In the genomic region with DNA sequence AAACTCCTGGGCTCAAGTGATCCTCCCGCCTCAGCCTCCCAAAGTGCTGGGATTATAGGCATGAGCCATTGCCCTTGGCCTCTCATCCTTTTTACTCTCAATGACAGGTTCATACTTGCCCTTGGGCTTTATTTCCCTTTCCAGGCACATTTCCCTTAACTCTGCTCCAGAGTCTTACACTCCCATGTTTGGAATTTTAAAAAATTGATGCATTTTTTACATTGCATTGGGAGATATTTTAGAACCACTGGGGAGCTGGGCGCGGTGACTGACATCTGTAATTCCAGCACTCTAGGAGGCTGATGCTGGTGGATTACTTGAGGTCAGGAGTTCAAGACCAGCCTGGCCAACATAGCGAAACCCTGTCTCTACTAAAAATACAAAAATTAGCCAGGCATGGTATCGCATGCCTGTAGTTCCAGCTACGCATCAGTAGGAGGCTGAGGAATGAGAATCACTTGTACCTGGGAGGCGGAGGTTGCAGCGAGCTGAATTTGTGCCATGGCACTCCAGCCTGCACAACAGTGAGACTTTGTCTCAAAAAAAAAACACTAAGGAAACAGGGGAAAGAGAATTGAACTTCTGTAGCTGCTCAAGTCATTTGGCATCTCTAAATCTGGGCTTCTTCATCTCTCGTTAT, we compare ENCODE assay signal across 11 cellular contexts.
"Had no signal": no experiment of that assay in that cellular context is flagged by ENCODE, and none has a peak within 500 bp of the region (broad histone marks: within the 10 kb centered on the region; RNA-seq: fewer than 3 reads in every experiment).

No MANE protein-coding gene starts in this region.

- H3K27me3 ChIP-seq: right atrium auricular region, tibial nerve had no signal

- ATAC-seq: activated T-cell treated with anti-CD3 and anti-CD28 coated beads, Interleukin-2, amount 50 U/mL, for 4 hours; stimulated activated memory B cell treated with anti-CD40 and anti-IgM and Interleukin-4, amounts not matched to agents 10 μg/mL and 1 μg/mL and 100 μg/mL, for 72 hours had no signal

- H3K9me3 Mint-ChIP-seq: activated T-cell treated with anti-CD3 and anti-CD28 coated beads, Interleukin-2, amount 50 U/mL, for 4 hours; stimulated activated memory B cell treated with anti-CD40 and anti-IgM and Interleukin-4, amounts not matched to agents 10 μg/mL and 1 μg/mL and 100 μg/mL, for 72 hours had no signal

- H3K27me3 Mint-ChIP-seq: activated naive CD8-positive, alpha-beta T cell; stimulated activated memory B cell treated with anti-CD40 and anti-IgM and Interleukin-4, amounts not matched to agents 10 μg/mL and 1 μg/mL and 100 μg/mL, for 72 hours had no signal

- H3K36me3 Mint-ChIP-seq: activated naive CD8-positive, alpha-beta T cell; stimulated activated memory B cell treated with anti-CD40 and anti-IgM and Interleukin-4, amounts not matched to agents 10 μg/mL and 1 μg/mL and 100 μg/mL, for 72 hours had no signal

- H3K9ac ChIP-seq: parathyroid adenoma had no signal

- H3K27ac ChIP-seq: parathyroid adenoma, right atrium auricular region, tibial nerve had no signal

- H3K4me3 ChIP-seq: right atrium auricular region, tibial nerve had no signal

- H3K9me3 ChIP-seq: right atrium auricular region, tibial nerve had no signal

- H3K27ac Mint-ChIP-seq: activated naive CD8-positive, alpha-beta T cell; stimulated activated memory B cell treated with anti-CD40 and anti-IgM and Interleukin-4, amounts not matched to agents 10 μg/mL and 1 μg/mL and 100 μg/mL, for 72 hours had no signal

- H2AFZ ChIP-seq: parathyroid adenoma had no signal

- H3K4me1 ChIP-seq: parathyroid adenoma had no signal

- DNase-seq: activated gamma-delta T cell; activated T-cell treated with anti-CD3 and anti-CD28 coated beads, Interleukin-2, amount 50 U/mL, for 4 hours; amygdala; effector CD4-positive, alpha-beta T cell; kidney glomerular epithelial cell; small intestine had no signal

- H3K36me3 ChIP-seq: right atrium auricular region, tibial nerve had no signal

- H3K79me2 ChIP-seq: parathyroid adenoma had no signal

- H3K4me3 Mint-ChIP-seq: activated naive CD8-positive, alpha-beta T cell; activated T-cell treated with anti-CD3 and anti-CD28 coated beads, Interleukin-2, amount 50 U/mL, for 4 hours; stimulated activated memory B cell treated with anti-CD40 and anti-IgM and Interleukin-4, amounts not matched to agents 10 μg/mL and 1 μg/mL and 100 μg/mL, for 72 hours had no signal
